1 cellular context compared by ENCODE assay signal in the genomic region with DNA sequence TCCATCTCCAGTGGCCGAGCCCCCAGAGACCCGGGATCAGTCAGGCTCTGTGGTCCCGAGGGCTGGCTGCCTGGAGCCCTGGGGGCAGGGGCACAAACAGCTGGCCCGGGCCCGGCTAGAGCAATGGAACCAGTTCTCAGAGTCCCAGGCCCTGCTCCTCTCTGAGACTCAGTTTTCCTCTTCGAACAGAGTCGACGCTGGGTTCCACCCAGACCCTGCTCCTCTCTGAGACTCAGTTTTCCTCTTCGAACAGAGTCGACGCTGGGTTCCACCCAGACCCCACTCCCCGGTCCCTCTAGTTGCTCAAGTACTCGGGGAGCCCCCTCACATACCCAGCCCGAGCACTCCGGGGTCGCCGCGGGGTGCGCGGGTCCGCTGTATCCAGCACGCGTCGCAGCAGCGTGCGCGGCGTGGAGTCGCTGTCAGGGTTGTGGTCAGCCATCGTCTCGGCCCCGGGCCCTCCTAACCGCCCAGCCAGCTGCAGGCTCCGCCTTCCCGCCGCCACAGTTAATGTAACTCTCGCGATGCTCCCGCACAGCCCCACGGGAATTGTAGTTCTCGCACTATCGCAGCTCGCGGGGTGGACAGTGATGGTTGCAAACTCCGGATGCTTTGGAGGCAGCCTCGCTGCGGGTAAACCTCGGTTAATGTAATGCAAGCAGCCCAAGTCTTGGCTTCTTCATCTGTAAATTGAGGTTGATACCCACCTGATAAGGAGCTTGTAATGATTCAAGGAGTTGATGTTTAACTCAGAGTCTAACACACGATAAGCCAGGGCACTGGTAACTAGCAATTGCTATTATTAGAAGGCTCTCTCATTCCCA.
A peak's percentile ranks its signal among the peaks of the same experiment; 100 is the strongest.
TF ChIP-seq lines count a peak whose summit lies in the region.

No MANE protein-coding gene starts in this region.

TF ChIP-seq in K562, 482 proteins besides CTCF, POLR2A, EP300 and RAD21 (continued from another document and continues in another):
- TF ChIP-seq, protein P1, sequence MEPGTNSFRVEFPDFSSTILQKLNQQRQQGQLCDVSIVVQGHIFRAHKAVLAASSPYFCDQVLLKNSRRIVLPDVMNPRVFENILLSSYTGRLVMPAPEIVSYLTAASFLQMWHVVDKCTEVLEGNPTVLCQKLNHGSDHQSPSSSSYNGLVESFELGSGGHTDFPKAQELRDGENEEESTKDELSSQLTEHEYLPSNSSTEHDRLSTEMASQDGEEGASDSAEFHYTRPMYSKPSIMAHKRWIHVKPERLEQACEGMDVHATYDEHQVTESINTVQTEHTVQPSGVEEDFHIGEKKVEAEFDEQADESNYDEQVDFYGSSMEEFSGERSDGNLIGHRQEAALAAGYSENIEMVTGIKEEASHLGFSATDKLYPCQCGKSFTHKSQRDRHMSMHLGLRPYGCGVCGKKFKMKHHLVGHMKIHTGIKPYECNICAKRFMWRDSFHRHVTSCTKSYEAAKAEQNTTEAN (CRISPR knock-in tag; IDR thresholded peaks at IDR 0.05): no peak
- TF ChIP-seq YY1 (IDR thresholded peaks at IDR 0.05; ENCODE audit: borderline replicate concordance in 1 of 3, control insufficient read depth in 1 of 3, extremely low read depth in 1 of 3, insufficient read depth in 3 of 3, insufficient read length in 1 of 3, insufficient replicate concordance in 2 of 3, low read depth in 1 of 3, low read length in 2 of 3) (peak; percentile 63 to 91 (median 86)), ATF1 (CRISPR knock-in tag; IDR thresholded peaks at IDR 0.05) (no peak), ATF1 (tag; IDR thresholded peaks at IDR 0.05) (peak; percentile 59; the same call in 1 of the 2 replicates), GATA2 (CRISPR knock-in tag; IDR thresholded peaks at IDR 0.05) (no peak), POLR2H (tag; IDR thresholded peaks at IDR 0.05; ENCODE audit: low read depth) (no peak), KAT7 (CRISPR knock-in tag; IDR thresholded peaks at IDR 0.05; ENCODE audit: borderline replicate concordance) (peak; percentile 85), ZBTB7A (IDR thresholded peaks at IDR 0.05; ENCODE audit: borderline replicate concordance, control insufficient read depth, low read depth, low read length) (peak; percentile 22; the same call in 1 of the 2 replicates), EGR1 (conservative IDR thresholded peaks at IDR 0.05) (no peak), ZNF696 (CRISPR knock-in tag; conservative IDR thresholded peaks at IDR 0.05) (no peak), HOXB6 (CRISPR knock-in tag; IDR thresholded peaks at IDR 0.05; ENCODE audit: borderline replicate concordance) (no peak), RHOXF2B (CRISPR knock-in tag; conservative IDR thresholded peaks at IDR 0.05) (0 out of 2 replicates have a peak, but pooled peaks have one; percentile 30), BACH1 (tag; IDR thresholded peaks at IDR 0.05) (no peak), NRF1 (conservative IDR thresholded peaks at IDR 0.05 in 1 of 2, IDR thresholded peaks at IDR 0.05 in 1 of 2) (peak; percentile 68 to 78), RNF2 (IDR thresholded peaks at IDR 0.05) (peak; percentile 48; the same call in 1 of the 2 replicates), KLF6 (CRISPR knock-in tag; IDR thresholded peaks at IDR 0.05; ENCODE audit: borderline replicate concordance) (no peak), MEF2D (tag; conservative IDR thresholded peaks at IDR 0.05; ENCODE audit: low read depth) (no peak), ZNF224 (CRISPR knock-in tag; IDR thresholded peaks at IDR 0.05) (no peak), FOXK1 (CRISPR knock-in tag; IDR thresholded peaks at IDR 0.05; ENCODE audit: borderline replicate concordance) (no peak)
- TF ChIP-seq, protein P2, sequence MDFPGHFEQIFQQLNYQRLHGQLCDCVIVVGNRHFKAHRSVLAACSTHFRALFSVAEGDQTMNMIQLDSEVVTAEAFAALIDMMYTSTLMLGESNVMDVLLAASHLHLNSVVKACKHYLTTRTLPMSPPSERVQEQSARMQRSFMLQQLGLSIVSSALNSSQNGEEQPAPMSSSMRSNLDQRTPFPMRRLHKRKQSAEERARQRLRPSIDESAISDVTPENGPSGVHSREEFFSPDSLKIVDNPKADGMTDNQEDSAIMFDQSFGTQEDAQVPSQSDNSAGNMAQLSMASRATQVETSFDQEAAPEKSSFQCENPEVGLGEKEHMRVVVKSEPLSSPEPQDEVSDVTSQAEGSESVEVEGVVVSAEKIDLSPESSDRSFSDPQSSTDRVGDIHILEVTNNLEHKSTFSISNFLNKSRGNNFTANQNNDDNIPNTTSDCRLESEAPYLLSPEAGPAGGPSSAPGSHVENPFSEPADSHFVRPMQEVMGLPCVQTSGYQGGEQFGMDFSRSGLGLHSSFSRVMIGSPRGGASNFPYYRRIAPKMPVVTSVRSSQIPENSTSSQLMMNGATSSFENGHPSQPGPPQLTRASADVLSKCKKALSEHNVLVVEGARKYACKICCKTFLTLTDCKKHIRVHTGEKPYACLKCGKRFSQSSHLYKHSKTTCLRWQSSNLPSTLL (IDR thresholded peaks at IDR 0.05): no peak
- TF ChIP-seq, protein P3, sequence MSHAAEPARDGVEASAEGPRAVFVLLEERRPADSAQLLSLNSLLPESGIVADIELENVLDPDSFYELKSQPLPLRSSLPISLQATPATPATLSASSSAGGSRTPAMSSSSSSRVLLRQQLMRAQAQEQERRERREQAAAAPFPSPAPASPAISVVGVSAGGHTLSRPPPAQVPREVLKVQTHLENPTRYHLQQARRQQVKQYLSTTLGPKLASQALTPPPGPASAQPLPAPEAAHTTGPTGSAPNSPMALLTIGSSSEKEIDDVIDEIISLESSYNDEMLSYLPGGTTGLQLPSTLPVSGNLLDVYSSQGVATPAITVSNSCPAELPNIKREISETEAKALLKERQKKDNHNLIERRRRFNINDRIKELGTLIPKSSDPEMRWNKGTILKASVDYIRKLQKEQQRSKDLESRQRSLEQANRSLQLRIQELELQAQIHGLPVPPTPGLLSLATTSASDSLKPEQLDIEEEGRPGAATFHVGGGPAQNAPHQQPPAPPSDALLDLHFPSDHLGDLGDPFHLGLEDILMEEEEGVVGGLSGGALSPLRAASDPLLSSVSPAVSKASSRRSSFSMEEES (CRISPR knock-in tag; IDR thresholded peaks at IDR 0.05): no peak
- TF ChIP-seq, protein P4, sequence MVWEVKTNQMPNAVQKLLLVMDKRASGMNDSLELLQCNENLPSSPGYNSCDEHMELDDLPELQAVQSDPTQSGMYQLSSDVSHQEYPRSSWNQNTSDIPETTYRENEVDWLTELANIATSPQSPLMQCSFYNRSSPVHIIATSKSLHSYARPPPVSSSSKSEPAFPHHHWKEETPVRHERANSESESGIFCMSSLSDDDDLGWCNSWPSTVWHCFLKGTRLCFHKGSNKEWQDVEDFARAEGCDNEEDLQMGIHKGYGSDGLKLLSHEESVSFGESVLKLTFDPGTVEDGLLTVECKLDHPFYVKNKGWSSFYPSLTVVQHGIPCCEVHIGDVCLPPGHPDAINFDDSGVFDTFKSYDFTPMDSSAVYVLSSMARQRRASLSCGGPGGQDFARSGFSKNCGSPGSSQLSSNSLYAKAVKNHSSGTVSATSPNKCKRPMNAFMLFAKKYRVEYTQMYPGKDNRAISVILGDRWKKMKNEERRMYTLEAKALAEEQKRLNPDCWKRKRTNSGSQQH (CRISPR knock-in tag; IDR thresholded peaks at IDR 0.05): no peak
- TF ChIP-seq, protein P5, sequence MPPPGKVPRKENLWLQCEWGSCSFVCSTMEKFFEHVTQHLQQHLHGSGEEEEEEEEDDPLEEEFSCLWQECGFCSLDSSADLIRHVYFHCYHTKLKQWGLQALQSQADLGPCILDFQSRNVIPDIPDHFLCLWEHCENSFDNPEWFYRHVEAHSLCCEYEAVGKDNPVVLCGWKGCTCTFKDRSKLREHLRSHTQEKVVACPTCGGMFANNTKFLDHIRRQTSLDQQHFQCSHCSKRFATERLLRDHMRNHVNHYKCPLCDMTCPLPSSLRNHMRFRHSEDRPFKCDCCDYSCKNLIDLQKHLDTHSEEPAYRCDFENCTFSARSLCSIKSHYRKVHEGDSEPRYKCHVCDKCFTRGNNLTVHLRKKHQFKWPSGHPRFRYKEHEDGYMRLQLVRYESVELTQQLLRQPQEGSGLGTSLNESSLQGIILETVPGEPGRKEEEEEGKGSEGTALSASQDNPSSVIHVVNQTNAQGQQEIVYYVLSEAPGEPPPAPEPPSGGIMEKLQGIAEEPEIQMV (tag; conservative IDR thresholded peaks at IDR 0.05; ENCODE audit: low read depth): no peak
- TF ChIP-seq, protein P6, sequence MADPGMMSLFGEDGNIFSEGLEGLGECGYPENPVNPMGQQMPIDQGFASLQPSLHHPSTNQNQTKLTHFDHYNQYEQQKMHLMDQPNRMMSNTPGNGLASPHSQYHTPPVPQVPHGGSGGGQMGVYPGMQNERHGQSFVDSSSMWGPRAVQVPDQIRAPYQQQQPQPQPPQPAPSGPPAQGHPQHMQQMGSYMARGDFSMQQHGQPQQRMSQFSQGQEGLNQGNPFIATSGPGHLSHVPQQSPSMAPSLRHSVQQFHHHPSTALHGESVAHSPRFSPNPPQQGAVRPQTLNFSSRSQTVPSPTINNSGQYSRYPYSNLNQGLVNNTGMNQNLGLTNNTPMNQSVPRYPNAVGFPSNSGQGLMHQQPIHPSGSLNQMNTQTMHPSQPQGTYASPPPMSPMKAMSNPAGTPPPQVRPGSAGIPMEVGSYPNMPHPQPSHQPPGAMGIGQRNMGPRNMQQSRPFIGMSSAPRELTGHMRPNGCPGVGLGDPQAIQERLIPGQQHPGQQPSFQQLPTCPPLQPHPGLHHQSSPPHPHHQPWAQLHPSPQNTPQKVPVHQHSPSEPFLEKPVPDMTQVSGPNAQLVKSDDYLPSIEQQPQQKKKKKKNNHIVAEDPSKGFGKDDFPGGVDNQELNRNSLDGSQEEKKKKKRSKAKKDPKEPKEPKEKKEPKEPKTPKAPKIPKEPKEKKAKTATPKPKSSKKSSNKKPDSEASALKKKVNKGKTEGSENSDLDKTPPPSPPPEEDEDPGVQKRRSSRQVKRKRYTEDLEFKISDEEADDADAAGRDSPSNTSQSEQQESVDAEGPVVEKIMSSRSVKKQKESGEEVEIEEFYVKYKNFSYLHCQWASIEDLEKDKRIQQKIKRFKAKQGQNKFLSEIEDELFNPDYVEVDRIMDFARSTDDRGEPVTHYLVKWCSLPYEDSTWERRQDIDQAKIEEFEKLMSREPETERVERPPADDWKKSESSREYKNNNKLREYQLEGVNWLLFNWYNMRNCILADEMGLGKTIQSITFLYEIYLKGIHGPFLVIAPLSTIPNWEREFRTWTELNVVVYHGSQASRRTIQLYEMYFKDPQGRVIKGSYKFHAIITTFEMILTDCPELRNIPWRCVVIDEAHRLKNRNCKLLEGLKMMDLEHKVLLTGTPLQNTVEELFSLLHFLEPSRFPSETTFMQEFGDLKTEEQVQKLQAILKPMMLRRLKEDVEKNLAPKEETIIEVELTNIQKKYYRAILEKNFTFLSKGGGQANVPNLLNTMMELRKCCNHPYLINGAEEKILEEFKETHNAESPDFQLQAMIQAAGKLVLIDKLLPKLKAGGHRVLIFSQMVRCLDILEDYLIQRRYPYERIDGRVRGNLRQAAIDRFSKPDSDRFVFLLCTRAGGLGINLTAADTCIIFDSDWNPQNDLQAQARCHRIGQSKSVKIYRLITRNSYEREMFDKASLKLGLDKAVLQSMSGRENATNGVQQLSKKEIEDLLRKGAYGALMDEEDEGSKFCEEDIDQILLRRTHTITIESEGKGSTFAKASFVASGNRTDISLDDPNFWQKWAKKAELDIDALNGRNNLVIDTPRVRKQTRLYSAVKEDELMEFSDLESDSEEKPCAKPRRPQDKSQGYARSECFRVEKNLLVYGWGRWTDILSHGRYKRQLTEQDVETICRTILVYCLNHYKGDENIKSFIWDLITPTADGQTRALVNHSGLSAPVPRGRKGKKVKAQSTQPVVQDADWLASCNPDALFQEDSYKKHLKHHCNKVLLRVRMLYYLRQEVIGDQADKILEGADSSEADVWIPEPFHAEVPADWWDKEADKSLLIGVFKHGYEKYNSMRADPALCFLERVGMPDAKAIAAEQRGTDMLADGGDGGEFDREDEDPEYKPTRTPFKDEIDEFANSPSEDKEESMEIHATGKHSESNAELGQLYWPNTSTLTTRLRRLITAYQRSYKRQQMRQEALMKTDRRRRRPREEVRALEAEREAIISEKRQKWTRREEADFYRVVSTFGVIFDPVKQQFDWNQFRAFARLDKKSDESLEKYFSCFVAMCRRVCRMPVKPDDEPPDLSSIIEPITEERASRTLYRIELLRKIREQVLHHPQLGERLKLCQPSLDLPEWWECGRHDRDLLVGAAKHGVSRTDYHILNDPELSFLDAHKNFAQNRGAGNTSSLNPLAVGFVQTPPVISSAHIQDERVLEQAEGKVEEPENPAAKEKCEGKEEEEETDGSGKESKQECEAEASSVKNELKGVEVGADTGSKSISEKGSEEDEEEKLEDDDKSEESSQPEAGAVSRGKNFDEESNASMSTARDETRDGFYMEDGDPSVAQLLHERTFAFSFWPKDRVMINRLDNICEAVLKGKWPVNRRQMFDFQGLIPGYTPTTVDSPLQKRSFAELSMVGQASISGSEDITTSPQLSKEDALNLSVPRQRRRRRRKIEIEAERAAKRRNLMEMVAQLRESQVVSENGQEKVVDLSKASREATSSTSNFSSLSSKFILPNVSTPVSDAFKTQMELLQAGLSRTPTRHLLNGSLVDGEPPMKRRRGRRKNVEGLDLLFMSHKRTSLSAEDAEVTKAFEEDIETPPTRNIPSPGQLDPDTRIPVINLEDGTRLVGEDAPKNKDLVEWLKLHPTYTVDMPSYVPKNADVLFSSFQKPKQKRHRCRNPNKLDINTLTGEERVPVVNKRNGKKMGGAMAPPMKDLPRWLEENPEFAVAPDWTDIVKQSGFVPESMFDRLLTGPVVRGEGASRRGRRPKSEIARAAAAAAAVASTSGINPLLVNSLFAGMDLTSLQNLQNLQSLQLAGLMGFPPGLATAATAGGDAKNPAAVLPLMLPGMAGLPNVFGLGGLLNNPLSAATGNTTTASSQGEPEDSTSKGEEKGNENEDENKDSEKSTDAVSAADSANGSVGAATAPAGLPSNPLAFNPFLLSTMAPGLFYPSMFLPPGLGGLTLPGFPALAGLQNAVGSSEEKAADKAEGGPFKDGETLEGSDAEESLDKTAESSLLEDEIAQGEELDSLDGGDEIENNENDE (IDR thresholded peaks at IDR 0.05; ENCODE audit: low read depth, low read length): no peak
